8 cellular contexts compared by ENCODE assay signal in genomic region chr11:70176940-70177689, GRCh38. TPM values are rescaled to one million over a fixed set of nuclear protein-coding genes. Genes with fewer than 3 reads are reported as not detected.
DNase-seq lines count a peak whose midpoint lies in the region; ATAC-seq, FAIRE-seq and TF ChIP-seq lines count a peak whose summit lies in the region.

No MANE protein-coding gene starts in this region.

- no TSS peak for BruUV-seq in mammary epithelial cell (replicated peaks; lab: Mats Ljungman, UMichigan)

- H3K4me3 Mint-ChIP-seq in natural killer cell treated with Interleukin-12 subunit alpha and Interleukin-12 subunit beta and Interleukin-15 and Interleukin-18, amount 100 ng/mL, for 72 hours, result no peak overlapping the region

- H3K27me3 Mint-ChIP-seq in natural killer cell treated with Interleukin-12 subunit alpha and Interleukin-12 subunit beta and Interleukin-15 and Interleukin-18, amount 100 ng/mL, for 72 hours, result no peaks in the 10 kb centered on the region

- no peaks in the 10 kb centered on the region for H3K27me3 ChIP-seq in mammary epithelial cell (ENCODE audit: insufficient read depth, low read length)

- peak; percentile 61 to 66 for TF ChIP-seq CTCF in mammary epithelial cell (conservative IDR thresholded peaks at IDR 0.05 in 1 of 2, IDR thresholded peaks at IDR 0.05 in 1 of 2; ENCODE audit: extremely low read depth in 1 of 2, insufficient read depth in 1 of 2, low read depth in 1 of 2, low read length in 2 of 2)

- peaks cover 11% of the 10 kb centered on the region for H3K4me1 ChIP-seq in mammary epithelial cell (ENCODE audit: insufficient read depth, low read length)

- no peak overlapping the region for H3K4me3 ChIP-seq in mammary epithelial cell (replicated peaks in 1 of 3; ENCODE audit: insufficient read depth in 1 of 3, low read depth in 2 of 3, low read length in 3 of 3)

- H3K9me3 Mint-ChIP-seq in natural killer cell treated with Interleukin-12 subunit alpha and Interleukin-12 subunit beta and Interleukin-15 and Interleukin-18, amount 100 ng/mL, for 72 hours, result no peaks in the 10 kb centered on the region

- dilution Hi-C loops in mammary epithelial cell (cut with HindIII; ENCODE audit: low sequenced_read_pairs), result no loop called here

- DNase-seq in ACHN, result peak; percentile 8
- DNase-seq in GM19239 (ENCODE audit: insufficient read length, low spot score), result peak; percentile 79
- DNase-seq in T-helper 22 cell (ENCODE audit: low read depth), result peak; percentile 16
- no peak for DNase-seq in mammary epithelial cell
- DNase-seq in natural killer cell treated with Interleukin-12 subunit alpha and Interleukin-12 subunit beta and Interleukin-15 and Interleukin-18, amount 100 ng/mL, for 72 hours (ENCODE audit: low spot score), result peak; percentile 73
- no peak for DNase-seq in NCI-H2107 (lab: John Stamatoyannopoulos, UW)
- no peak for DNase-seq in NCI-H1694 (lab: John Stamatoyannopoulos, UW)

- ATAC-seq in natural killer cell treated with Interleukin-12 subunit alpha and Interleukin-12 subunit beta and Interleukin-15 and Interleukin-18, amount 100 ng/mL, for 72 hours, result peak; percentile 64 to 67
- no peak for ATAC-seq in HG03175 (IDR thresholded peaks at IDR 0.05; ENCODE audit: unreplicated experiment)

- no peaks in the 10 kb centered on the region for H3K9me3 ChIP-seq in mammary epithelial cell (replicated peaks; ENCODE audit: insufficient read depth, low read length)

- no peaks in the 10 kb centered on the region for H3K4me1 Mint-ChIP-seq in natural killer cell treated with Interleukin-12 subunit alpha and Interleukin-12 subunit beta and Interleukin-15 and Interleukin-18, amount 100 ng/mL, for 72 hours (ENCODE audit: low read depth in 2 of 2)

- no peak overlapping the region for H3K4me2 ChIP-seq in mammary epithelial cell (ENCODE audit: insufficient read depth, low read depth, low read length)

- no peaks in the 10 kb centered on the region for H3K36me3 Mint-ChIP-seq in natural killer cell treated with Interleukin-12 subunit alpha and Interleukin-12 subunit beta and Interleukin-15 and Interleukin-18, amount 100 ng/mL, for 72 hours

- 64% methylated on average over 23 of the region's 39 CpGs for WGBS in mammary epithelial cell (ENCODE audit: low coverage, missing lambda C conversion rate)

- in situ Hi-C loops in ACHN (cut with HindIII; ENCODE audit: low pct_ligation_motif_present, low pct_unique_long_range_greater_than_20kb, low sequenced_read_pairs) (no loop called here), mammary epithelial cell (cut with MboI; ENCODE audit: low sequenced_read_pairs in 2 of 2) (loop anchor here in 1 of 2 donors (25.0 kb wide), 1 partner anchor 1090 kb away; no protein-coding TSS in a partner anchor)

- H3K9ac ChIP-seq in mammary epithelial cell (ENCODE audit: insufficient read depth, low read length), result no peak overlapping the region

- H3K27ac ChIP-seq in mammary epithelial cell (ENCODE audit: insufficient read depth, low read depth, low read length), result no peak overlapping the region

- peaks cover 3% of the 10 kb centered on the region for H3K36me3 ChIP-seq in mammary epithelial cell (ENCODE audit: insufficient read depth, low read length)

- no peak overlapping the region for H2AFZ ChIP-seq in mammary epithelial cell (ENCODE audit: low read depth, low read length)

- CTCF ChIA-PET in mammary epithelial cell (lab: Charles Lee; ENCODE audit: low non-redundant PET), result interaction anchor here (0.6 kb wide), 1 partner anchor 68 kb away, joined by 3 read pairs; no protein-coding TSS in a partner anchor

- intact Hi-C loops in mammary epithelial cell (cut with micrococcal nuclease), result no loop called here

- H3K79me2 ChIP-seq in mammary epithelial cell (ENCODE audit: insufficient read depth, low read length), result no peaks in the 10 kb centered on the region

- no peak overlapping the region for H3K27ac Mint-ChIP-seq in natural killer cell treated with Interleukin-12 subunit alpha and Interleukin-12 subunit beta and Interleukin-15 and Interleukin-18, amount 100 ng/mL, for 72 hours

- H4K20me1 ChIP-seq in mammary epithelial cell (ENCODE audit: insufficient read depth, low read length), result no peaks in the 10 kb centered on the region

- FAIRE-seq in GM19239 (lab: Jason Lieb, UNC), result no peak

RNA-seq across cellular contexts. Expression of gene FADD, which starts 26.0 kb away (rescaled TPM):
- total RNA-seq in mammary epithelial cell, result 10 to 100 TPM; 31.8 to 45.0 TPM
- 49.6 TPM for polyA plus RNA-seq in mammary epithelial cell
- polyA minus RNA-seq in mammary epithelial cell, result 55.4 TPM
- total RNA-seq in natural killer cell treated with Interleukin-12 subunit alpha and Interleukin-12 subunit beta and Interleukin-15 and Interleukin-18, amount 100 ng/mL, for 72 hours, result 10 to 100 TPM; 30.9 to 32.3 TPM

Comparison
In these comparisons a context has a peak if more than half of its experiments do, and no peak if none do; other contexts are left out.
1. DNase-seq: peak in ACHN (single experiment), GM19239 (single experiment), T-helper 22 cell (single experiment) and natural killer cell treated with Interleukin-12 subunit alpha and Interleukin-12 subunit beta and Interleukin-15 and Interleukin-18, amount 100 ng/mL, for 72 hours (single experiment); none in mammary epithelial cell (single experiment), NCI-H2107 (single experiment) and NCI-H1694 (single experiment).